1 cellular context compared by ENCODE assay signal in the genomic region with DNA sequence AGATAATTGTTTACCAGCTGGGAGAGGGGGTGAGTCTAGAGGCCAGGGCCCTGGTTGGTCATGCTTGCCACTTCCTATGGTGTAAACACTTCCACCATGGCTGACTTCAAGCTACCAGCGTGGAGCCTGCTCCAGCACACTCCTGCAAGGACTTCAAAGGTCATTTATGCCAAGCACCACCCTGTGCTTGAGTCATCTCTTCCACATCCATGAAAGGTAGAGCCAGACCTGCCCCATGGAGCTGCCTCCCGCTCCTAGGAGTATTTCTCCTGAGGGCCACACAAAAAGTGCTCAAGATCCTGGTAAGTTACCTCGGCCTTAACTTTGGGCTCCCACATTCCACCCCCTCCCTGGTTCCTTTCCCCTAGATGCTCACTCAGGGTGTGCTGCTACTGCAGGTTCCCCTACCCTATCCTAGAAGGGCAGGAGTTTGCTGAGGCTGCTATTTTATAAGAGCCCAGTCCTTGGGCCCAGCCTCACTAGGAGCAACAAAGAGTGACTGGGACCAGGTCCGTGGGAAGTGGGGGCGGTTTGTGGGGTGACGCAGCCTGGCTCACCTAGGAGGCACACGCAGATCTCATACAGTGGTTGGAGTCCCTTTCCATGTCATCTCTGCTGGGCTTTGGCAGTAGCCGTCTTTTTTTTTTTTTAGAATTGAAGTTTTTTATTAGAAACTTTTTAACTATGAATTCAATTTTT.
TF ChIP-seq lines count a peak whose summit lies in the region.

No MANE protein-coding gene starts in this region.

TF ChIP-seq in IMR-90, 13 proteins besides CTCF, POLR2A, EP300 and RAD21:
- TF ChIP-seq CEBPB (IDR thresholded peaks at IDR 0.05; ENCODE audit: low read depth, low read length) (no peak), RCOR1 (IDR thresholded peaks at IDR 0.05; ENCODE audit: insufficient replicate concordance, low read length) (no peak), NFE2L2 (IDR thresholded peaks at IDR 0.05; ENCODE audit: low read depth, low read length) (no peak), FOS (IDR thresholded peaks at IDR 0.05; ENCODE audit: low read depth, low read length) (peak; percentile 17; the same call in 1 of the 2 replicates), MAFK (IDR thresholded peaks at IDR 0.05; ENCODE audit: low read depth, low read length) (peak; percentile 92)
